ENCODE assay signal across 9 cellular contexts in the genomic region with DNA sequence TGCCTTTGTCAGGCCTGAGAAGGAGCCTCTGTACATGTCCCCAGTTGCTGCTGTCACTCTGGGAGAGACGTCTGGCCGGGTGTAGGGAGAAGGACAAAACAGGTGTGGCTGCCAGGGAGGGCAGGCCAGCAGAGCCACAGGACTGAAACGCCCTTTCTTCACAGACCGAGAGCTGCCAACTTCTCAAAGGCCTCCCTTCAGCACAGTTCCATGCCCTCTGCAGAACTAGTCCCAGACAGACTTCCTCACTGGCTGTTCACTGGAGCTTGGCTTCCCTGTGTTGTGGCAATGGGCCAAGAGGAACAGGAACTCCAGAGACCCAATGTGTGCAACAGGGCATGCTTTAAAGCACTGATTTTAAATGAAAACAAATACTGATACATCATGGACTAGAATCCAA. TPM values are rescaled to one million over a fixed set of nuclear protein-coding genes. Genes with fewer than 3 reads are reported as not detected.
A peak's percentile ranks its signal among the peaks of the same experiment; 100 is the strongest.
DNase-seq lines count a peak whose midpoint lies in the region; ATAC-seq, FAIRE-seq and TF ChIP-seq lines count a peak whose summit lies in the region.
"Had no signal": no experiment of that assay in that cellular context is flagged by ENCODE, and none has a peak within 500 bp of the region (broad histone marks: within the 10 kb centered on the region; RNA-seq: fewer than 3 reads in every experiment).

No MANE protein-coding gene starts in this region.

- H3K27ac Mint-ChIP-seq in CD14-positive monocyte (peak overlapping the region; percentile 83 to 97 (median 90)), nephron (peak overlapping the region; percentile 56 to 75 (median 70))
- H3K27ac Mint-ChIP-seq: activated T-helper 2 cell treated with anti-CD3 and anti-CD28 coated beads, Interferon-gamma antibody, Interleukin-2, Interleukin-4, amounts not matched to agents 10 μg/mL and 5 μg/mL and 100 μg/mL, durations not matched to agents 14 hours and 24 hours and 36 hours had no signal

- CTCF ChIA-PET in endothelial cell of umbilical vein (lab: Charles Lee): interaction anchor here (0.6 to 2.1 kb wide), 5 partner anchors 21 to 87 kb away, joined by 3 to 9 read pairs (median 5); a partner anchor contains a TSS

- H3K4me3 Mint-ChIP-seq in CD14-positive monocyte (peak overlapping the region in 1 of 2 donors; percentile 75), nephron (peak overlapping the region in 1 of 3 experiments; percentile 32)

- H3K9me3 ChIP-seq in endothelial cell of umbilical vein (replicated peaks; ENCODE audit: control insufficient read depth, insufficient read depth, low read length): no peaks in the 10 kb centered on the region

- FAIRE-seq in endothelial cell of umbilical vein (lab: Jason Lieb, UNC): peak; percentile 86

- dilution Hi-C loops in endothelial cell of umbilical vein (cut with MboI; ENCODE audit: extremely low pct_ligation_motif_present, low sequenced_read_pairs): no loop called here

- H4K20me1 ChIP-seq in endothelial cell of umbilical vein (replicated peaks; ENCODE audit: control insufficient read depth, extremely low read depth, insufficient read depth, low read length): no peaks in the 10 kb centered on the region

- TF ChIP-seq CTCF in CD14-positive monocyte (IDR thresholded peaks at IDR 0.05): no peak
- no peak for TF ChIP-seq CTCF in endothelial cell of umbilical vein (IDR thresholded peaks at IDR 0.05; ENCODE audit: extremely low read depth in 1 of 2, insufficient read depth in 1 of 2, low read depth in 1 of 2, low read length in 2 of 2)
- no peak for TF ChIP-seq CTCF in nephron (IDR thresholded peaks at IDR 0.05; ENCODE audit: unreplicated experiment in 3 of 3)

- H3K4me2 ChIP-seq in endothelial cell of umbilical vein (ENCODE audit: insufficient read depth, low read length): peak overlapping the region; percentile 26

- peaks cover 0 to 3% (median 0%) of the 10 kb centered on the region in 3 donors for H3K27me3 Mint-ChIP-seq in CD14-positive monocyte (ENCODE audit: low read depth in 3 of 3)
- H3K27me3 Mint-ChIP-seq in nephron (ENCODE audit: low read depth): peaks cover 3% of the 10 kb centered on the region

- intact Hi-C loops in CD14-positive monocyte (cut with micrococcal nuclease): loop anchor here in 1 of 2 donors (1.0 to 5.0 kb wide), 2 partner anchors 9 to 33 kb away; no protein-coding TSS in a partner anchor
- intact Hi-C loops in endothelial cell of umbilical vein (cut with micrococcal nuclease): no loop called here

- H3K4me1 Mint-ChIP-seq in CD14-positive monocyte: peaks cover 83% of the 10 kb centered on the region
- H3K4me1 Mint-ChIP-seq in nephron: peaks cover 74% of the 10 kb centered on the region

- H3K9me3 Mint-ChIP-seq in CD14-positive monocyte (no peaks in the 10 kb centered on the region), nephron (no peaks in the 10 kb centered on the region)
- H3K9me3 Mint-ChIP-seq: activated T-helper 2 cell treated with anti-CD3 and anti-CD28 coated beads, Interferon-gamma antibody, Interleukin-2, Interleukin-4, amounts not matched to agents 10 μg/mL and 5 μg/mL and 100 μg/mL, durations not matched to agents 14 hours and 24 hours and 36 hours had no signal

- DNase-seq in CD14-positive monocyte (ENCODE audit: low spot score): peak; percentile 92
- DNase-seq in NCI-H69 (lab: John Stamatoyannopoulos, UW): peak; percentile 60
- DNase-seq in endothelial cell of umbilical vein (ENCODE audit: low read depth, low spot score): peak; percentile 81
- no peak for DNase-seq in stimulated activated CD4-positive, alpha-beta T cell treated with anti-CD3 and anti-CD28 coated beads, Interleukin-2, amount 100 ng/mL, for 24 hours
- DNase-seq in NCI-H526 treated with DMSO at 0.1 percent for 48 hours (lab: John Stamatoyannopoulos, UW): no peak
- DNase-seq in activated CD4-positive, alpha-beta T cell treated with anti-CD3 and anti-CD28 coated beads, Interleukin-2, amount 50 U/mL, for 1 hour: no peak

- H3K36me3 Mint-ChIP-seq in CD14-positive monocyte (peaks cover 2 to 7% of the 10 kb centered on the region in 2 donors), nephron (ENCODE audit: low read depth) (no peaks in the 10 kb centered on the region)

- POLR2A ChIA-PET in endothelial cell of umbilical vein (lab: Charles Lee): interaction anchor here (1.1 to 1.5 kb wide), 2 partner anchors 12 to 20 kb away, joined by 3 to 4 read pairs; no protein-coding TSS in a partner anchor

- H3K4me3 ChIP-seq in endothelial cell of umbilical vein (replicated peaks in 1 of 3; ENCODE audit: insufficient read depth in 1 of 3, low read depth in 1 of 3, low read length in 3 of 3): no peak overlapping the region

- no peak overlapping the region for H3K27ac ChIP-seq in endothelial cell of umbilical vein (ENCODE audit: insufficient read depth, low read depth, low read length)

- no peak for ATAC-seq in HG02610 (IDR thresholded peaks at IDR 0.05; ENCODE audit: unreplicated experiment)

- H3K9ac ChIP-seq in endothelial cell of umbilical vein (replicated peaks; ENCODE audit: extremely low read depth, insufficient read depth, low read length): no peak overlapping the region

- H3K4me1 ChIP-seq in endothelial cell of umbilical vein (ENCODE audit: control insufficient read depth, extremely low read depth, insufficient read depth, low read length): peaks cover 32% of the 10 kb centered on the region

- no peaks in the 10 kb centered on the region for H3K36me3 ChIP-seq in endothelial cell of umbilical vein (ENCODE audit: control insufficient read depth in 2 of 2, extremely low read depth in 1 of 2, insufficient read depth in 2 of 2, low read length in 2 of 2)

- BruUV-seq in endothelial cell of umbilical vein (replicated peaks; lab: Mats Ljungman, UMichigan): no TSS peak

- TF ChIP-seq POLR2A in endothelial cell of umbilical vein (IDR thresholded peaks at IDR 0.05; ENCODE audit: low read depth, low read length): no peak

- H3K79me2 ChIP-seq in endothelial cell of umbilical vein (ENCODE audit: control insufficient read depth, insufficient read depth, low read length): peaks cover 48% of the 10 kb centered on the region

- no peaks in the 10 kb centered on the region for H3K9me1 ChIP-seq in endothelial cell of umbilical vein (replicated peaks; ENCODE audit: control insufficient read depth, extremely low read depth, insufficient read depth, low read length)

- no peak overlapping the region for H2AFZ ChIP-seq in endothelial cell of umbilical vein (ENCODE audit: low read depth, low read length)

- no peaks in the 10 kb centered on the region for H3K27me3 ChIP-seq in endothelial cell of umbilical vein (ENCODE audit: control insufficient read depth in 2 of 2, insufficient read depth in 2 of 2, low read length in 2 of 2)

TF ChIP-seq in endothelial cell of umbilical vein, 7 proteins besides CTCF, POLR2A, EP300 and RAD21:
- TF ChIP-seq, protein P1, sequence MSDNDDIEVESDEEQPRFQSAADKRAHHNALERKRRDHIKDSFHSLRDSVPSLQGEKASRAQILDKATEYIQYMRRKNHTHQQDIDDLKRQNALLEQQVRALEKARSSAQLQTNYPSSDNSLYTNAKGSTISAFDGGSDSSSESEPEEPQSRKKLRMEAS (IDR thresholded peaks at IDR 0.05; ENCODE audit: insufficient read depth, insufficient read length): no peak
- TF ChIP-seq EZH2 (IDR thresholded peaks at IDR 0.05; ENCODE audit: borderline replicate concordance, low read depth, low read length, severe bottlenecking) (no peak), FOS (IDR thresholded peaks at IDR 0.05; ENCODE audit: borderline replicate concordance, insufficient read depth, low read length) (no peak), POLR2AphosphoS5 (IDR thresholded peaks at IDR 0.05; ENCODE audit: insufficient read depth, low read depth, low read length) (no peak), GATA2 (IDR thresholded peaks at IDR 0.05; ENCODE audit: insufficient read depth, insufficient read length, low read depth, low read length) (no peak), JUN (IDR thresholded peaks at IDR 0.05; ENCODE audit: borderline replicate concordance, insufficient read depth, insufficient read length, low read depth) (no peak), MYC (IDR thresholded peaks at IDR 0.05; ENCODE audit: low read depth, low read length) (no peak)

RNA-seq across cellular contexts. Expression of a gene that starts 50.7 kb away (rescaled TPM):
- 1 to 10 TPM; 4.4 to 6.4 TPM for polyA plus RNA-seq in CD14-positive monocyte
- total RNA-seq in endothelial cell of umbilical vein: 82.4 and 82.6 TPM in 2 replicates
- polyA plus RNA-seq in endothelial cell of umbilical vein: 25.8 and 29.8 TPM in 2 replicates
- polyA plus RNA-seq in endothelial cell of umbilical vein (2011; cell fraction: cytosol; rRNA removed): 33.5 and 34.9 TPM in 2 replicates
- polyA plus RNA-seq in endothelial cell of umbilical vein (2011; cell fraction: nucleus; rRNA removed): 21.7 and 25.2 TPM in 2 replicates
- 48.9 and 63.0 TPM in 2 replicates for polyA plus RNA-seq in endothelial cell of umbilical vein (2012)
- polyA minus RNA-seq in endothelial cell of umbilical vein: 27.9 and 28.4 TPM in 2 replicates
- polyA minus RNA-seq in endothelial cell of umbilical vein (2011; cell fraction: cytosol; rRNA and poly(A)+ RNA removed): 12.2 TPM
- polyA minus RNA-seq in endothelial cell of umbilical vein (2011; cell fraction: nucleus; rRNA and poly(A)+ RNA removed): 9.1 and 12.8 TPM in 2 replicates

Comparison
In these comparisons a context has a peak if more than half of its experiments do, and no peak if none do; other contexts are left out.
1. DNase-seq: peak in CD14-positive monocyte (single experiment), NCI-H69 (single experiment) and endothelial cell of umbilical vein (single experiment); none in stimulated activated CD4-positive, alpha-beta T cell treated with anti-CD3 and anti-CD28 coated beads, Interleukin-2, amount 100 ng/mL, for 24 hours (0 of 2), NCI-H526 treated with DMSO at 0.1 percent for 48 hours (single experiment) and activated CD4-positive, alpha-beta T cell treated with anti-CD3 and anti-CD28 coated beads, Interleukin-2, amount 50 U/mL, for 1 hour (single experiment).